Comparison of ENCODE assay signal across 13 cellular contexts in the genomic region with DNA sequence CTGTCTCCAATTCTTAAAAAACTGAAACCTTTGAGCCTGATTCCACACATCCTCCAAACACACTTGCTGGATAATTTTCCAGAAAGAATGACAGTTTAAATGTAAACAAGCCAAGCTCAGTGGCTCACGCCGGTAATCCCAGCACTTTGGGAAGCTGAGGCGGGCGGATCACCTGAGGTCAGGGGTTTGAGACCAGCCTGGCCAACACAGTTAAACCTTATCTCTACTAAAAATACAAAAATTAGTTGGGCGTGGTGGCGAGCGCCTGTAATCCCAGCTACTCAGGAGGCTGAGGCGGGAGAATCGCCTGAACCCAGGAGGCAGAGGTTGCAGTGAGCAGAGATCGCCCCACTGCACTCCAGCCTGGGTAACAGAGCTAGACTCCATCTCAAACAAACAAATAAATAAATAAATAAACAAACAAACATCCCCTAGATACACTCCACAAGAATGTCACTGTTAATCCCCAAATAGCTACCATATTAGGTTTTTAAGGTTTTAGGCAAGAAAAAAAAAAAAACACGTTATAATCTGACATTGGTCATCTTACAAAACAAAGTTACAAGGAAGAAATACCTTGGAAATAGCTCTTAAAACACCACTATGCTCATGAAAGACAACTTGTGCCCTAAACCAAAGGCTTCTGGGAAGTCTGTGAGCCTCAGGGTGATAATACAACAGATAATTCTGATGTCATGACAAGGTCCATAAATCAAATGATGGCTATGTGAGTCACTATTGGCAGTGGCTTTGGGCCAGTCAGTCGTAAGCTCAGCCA. TPM values are rescaled to one million over a fixed set of nuclear protein-coding genes. Genes with fewer than 3 reads are reported as not detected.
DNase-seq lines count a peak whose midpoint lies in the region; ATAC-seq and TF ChIP-seq lines count a peak whose summit lies in the region.
"Had no signal": no experiment of that assay in that cellular context is flagged by ENCODE, and none has a peak within 500 bp of the region (broad histone marks: within the 10 kb centered on the region; RNA-seq: fewer than 3 reads in every experiment).

No MANE protein-coding gene starts in this region.

- H3K9me3 ChIP-seq in HEK293 (ENCODE audit: control insufficient read depth, insufficient read depth, low read depth, low read length) (no peaks in the 10 kb centered on the region), lower lobe of right lung (no peaks in the 10 kb centered on the region)
- H3K9me3 ChIP-seq: body of pancreas, SJSA1 had no signal

- POLR2A ChIA-PET in HEK293 (lab: Yijun Ruan, JAX) = interaction anchor here (0.6 to 1.2 kb wide), 4 partner anchors 9 to 115 kb away, joined by 3 to 6 read pairs (median 4); no protein-coding TSS in a partner anchor

- DNase-seq in AG08396 (ENCODE audit: low spot score) (peak; percentile 55), T1000 (lab: John Stamatoyannopoulos, UW) (peak; percentile 29), glomerular visceral epithelial cell (ENCODE audit: extremely low spot score) (peak; percentile 57), lower lobe of right lung (no peak), chondrocyte (ENCODE audit: low spot score) (no peak), activated gamma-delta T cell treated with Interleukin-2 at 50 U/mL for 16 hours (no peak)
- no peak for DNase-seq in activated naive CD4-positive, alpha-beta T cell treated with anti-CD3 and anti-CD28 coated beads, Interleukin-2, amount 10 ng/mL, durations not matched to agents 7 days and 5 days
- DNase-seq: DMS79 treated with DMSO at 0.1 percent for 48 hours, NCI-H187 had no signal

- intact Hi-C loops in lower lobe of right lung (cut with DNase I) = no loop called here

- H3K36me3 Mint-ChIP-seq in activated naive CD4-positive, alpha-beta T cell treated with anti-CD3 and anti-CD28 coated beads, Interleukin-2, amount 10 ng/mL, durations not matched to agents 7 days and 5 days = peaks cover 40% of the 10 kb centered on the region
- no peaks in the 10 kb centered on the region for H3K36me3 Mint-ChIP-seq in chondrocyte (ENCODE audit: low read depth)

- H3K27ac ChIP-seq in HEK293 (ENCODE audit: extremely low read depth, low read depth, low read length) (no peak overlapping the region), lower lobe of right lung (no peak overlapping the region)
- H3K27ac ChIP-seq: body of pancreas, HL-60, SJSA1 had no signal

- CTCF ChIA-PET in HEK293 (lab: Yijun Ruan, JAX) = interaction anchor here (0.6 kb wide), 1 partner anchor 101 kb away, joined by 3 read pairs; no protein-coding TSS in a partner anchor
- CTCF ChIA-PET in activated naive CD4-positive, alpha-beta T cell treated with anti-CD3 and anti-CD28 coated beads, Interleukin-2, amount 10 ng/mL, durations not matched to agents 7 days and 5 days (lab: Charles Lee) = interaction anchor here (1.2 kb wide), 1 partner anchor 18 kb away, joined by 3 read pairs; no protein-coding TSS in a partner anchor

- no peaks in the 10 kb centered on the region for H3K9me3 Mint-ChIP-seq in activated naive CD4-positive, alpha-beta T cell treated with anti-CD3 and anti-CD28 coated beads, Interleukin-2, amount 10 ng/mL, durations not matched to agents 7 days and 5 days
- no peaks in the 10 kb centered on the region for H3K9me3 Mint-ChIP-seq in chondrocyte (ENCODE audit: low read depth)

- H3K36me3 ChIP-seq in HEK293 (ENCODE audit: control insufficient read depth in 2 of 2, insufficient read depth in 1 of 2, low read length in 2 of 2) = no peaks in the 10 kb centered on the region
- H3K36me3 ChIP-seq in lower lobe of right lung = no peaks in the 10 kb centered on the region
- H3K36me3 ChIP-seq: SJSA1 had no signal

- no peak for ATAC-seq in lower lobe of right lung
- ATAC-seq: body of pancreas had no signal

- TF ChIP-seq CTCF in HEK293 (tag by site-specific recombination; IDR thresholded peaks at IDR 0.05) = no peak
- TF ChIP-seq CTCF in lower lobe of right lung (IDR thresholded peaks at IDR 0.05) = no peak
- TF ChIP-seq CTCF in chondrocyte (IDR thresholded peaks at IDR 0.05) = no peak

- H3K4me3 Mint-ChIP-seq in activated naive CD4-positive, alpha-beta T cell treated with anti-CD3 and anti-CD28 coated beads, Interleukin-2, amount 10 ng/mL, durations not matched to agents 7 days and 5 days = no peak overlapping the region
- H3K4me3 Mint-ChIP-seq in chondrocyte (ENCODE audit: unreplicated experiment) = no peak overlapping the region

- H3K27me3 Mint-ChIP-seq in activated naive CD4-positive, alpha-beta T cell treated with anti-CD3 and anti-CD28 coated beads, Interleukin-2, amount 10 ng/mL, durations not matched to agents 7 days and 5 days = no peaks in the 10 kb centered on the region
- no peaks in the 10 kb centered on the region for H3K27me3 Mint-ChIP-seq in chondrocyte (ENCODE audit: low read depth)

- H3K27ac Mint-ChIP-seq in activated naive CD4-positive, alpha-beta T cell treated with anti-CD3 and anti-CD28 coated beads, Interleukin-2, amount 10 ng/mL, durations not matched to agents 7 days and 5 days = no peak overlapping the region
- H3K27ac Mint-ChIP-seq in chondrocyte (ENCODE audit: unreplicated experiment) = no peak overlapping the region

- no peaks in the 10 kb centered on the region for H3K27me3 ChIP-seq in lower lobe of right lung (ENCODE audit: low read depth)
- H3K27me3 ChIP-seq: body of pancreas, SJSA1 had no signal

- peaks cover 6% of the 10 kb centered on the region; the same call in 1 of the 2 replicates for H3K4me1 ChIP-seq in HEK293 (ENCODE audit: control insufficient read depth, insufficient read depth, low read length)
- no peaks in the 10 kb centered on the region for H3K4me1 ChIP-seq in lower lobe of right lung
- H3K4me1 ChIP-seq: SJSA1 had no signal

- peaks cover 39% of the 10 kb centered on the region for H3K4me1 Mint-ChIP-seq in activated naive CD4-positive, alpha-beta T cell treated with anti-CD3 and anti-CD28 coated beads, Interleukin-2, amount 10 ng/mL, durations not matched to agents 7 days and 5 days
- peaks cover 18% of the 10 kb centered on the region for H3K4me1 Mint-ChIP-seq in chondrocyte (ENCODE audit: low read depth)

- H3K4me3 ChIP-seq in HEK293 (ENCODE audit: low read depth, low read length) (no peak overlapping the region), lower lobe of right lung (no peak overlapping the region)
- H3K4me3 ChIP-seq: body of pancreas, SJSA1 had no signal

TF ChIP-seq in HEK293, 187 proteins besides CTCF, POLR2A, EP300 and RAD21 (continues in another document):
- TF ChIP-seq, protein P1, sequence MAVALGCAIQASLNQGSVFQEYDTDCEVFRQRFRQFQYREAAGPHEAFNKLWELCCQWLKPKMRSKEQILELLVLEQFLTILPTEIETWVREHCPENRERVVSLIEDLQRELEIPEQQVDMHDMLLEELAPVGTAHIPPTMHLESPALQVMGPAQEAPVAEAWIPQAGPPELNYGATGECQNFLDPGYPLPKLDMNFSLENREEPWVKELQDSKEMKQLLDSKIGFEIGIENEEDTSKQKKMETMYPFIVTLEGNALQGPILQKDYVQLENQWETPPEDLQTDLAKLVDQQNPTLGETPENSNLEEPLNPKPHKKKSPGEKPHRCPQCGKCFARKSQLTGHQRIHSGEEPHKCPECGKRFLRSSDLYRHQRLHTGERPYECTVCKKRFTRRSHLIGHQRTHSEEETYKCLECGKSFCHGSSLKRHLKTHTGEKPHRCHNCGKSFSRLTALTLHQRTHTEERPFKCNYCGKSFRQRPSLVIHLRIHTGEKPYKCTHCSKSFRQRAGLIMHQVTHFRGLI (tag by site-specific recombination; IDR thresholded peaks at IDR 0.05) = peak; percentile 78
- TF ChIP-seq ZNF248 (tag by site-specific recombination; IDR thresholded peaks at IDR 0.05) (no peak), ZBTB17 (tag by site-specific recombination; IDR thresholded peaks at IDR 0.05) (peak; percentile 32; the same call in 1 of the 2 replicates), ZNF37A (tag by site-specific recombination; IDR thresholded peaks at IDR 0.05) (no peak), ZSCAN30 (tag by site-specific recombination; IDR thresholded peaks at IDR 0.05) (no peak), ZEB2 (tag by site-specific recombination; IDR thresholded peaks at IDR 0.05) (peak; percentile 91), ZNF366 (tag by site-specific recombination; conservative IDR thresholded peaks at IDR 0.05) (peak; percentile 39; the same call in 1 of the 2 replicates), FEZF1 (tag by site-specific recombination; IDR thresholded peaks at IDR 0.05) (peak; percentile 67), SETDB1 (IDR thresholded peaks at IDR 0.05; ENCODE audit: insufficient read length, low read length) (peak; percentile 13), IKZF3 (tag by site-specific recombination; IDR thresholded peaks at IDR 0.05) (peak; percentile 38; the same call in 1 of the 2 replicates), MEIS1 (CRISPR knock-in tag; IDR thresholded peaks at IDR 0.05; ENCODE audit: borderline replicate concordance) (0 out of 2 replicates have a peak, but pooled peaks have one; percentile 66), ZNF133 (tag by site-specific recombination; IDR thresholded peaks at IDR 0.05) (no peak), OSR2 (tag by site-specific recombination; IDR thresholded peaks at IDR 0.05) (peak; percentile 30; the same call in 1 of the 2 replicates), ZNF302 (tag by site-specific recombination; IDR thresholded peaks at IDR 0.05; ENCODE audit: low read depth) (no peak), ZNF629 (tag by site-specific recombination; IDR thresholded peaks at IDR 0.05) (peak; percentile 91)
- TF ChIP-seq, protein P2, sequence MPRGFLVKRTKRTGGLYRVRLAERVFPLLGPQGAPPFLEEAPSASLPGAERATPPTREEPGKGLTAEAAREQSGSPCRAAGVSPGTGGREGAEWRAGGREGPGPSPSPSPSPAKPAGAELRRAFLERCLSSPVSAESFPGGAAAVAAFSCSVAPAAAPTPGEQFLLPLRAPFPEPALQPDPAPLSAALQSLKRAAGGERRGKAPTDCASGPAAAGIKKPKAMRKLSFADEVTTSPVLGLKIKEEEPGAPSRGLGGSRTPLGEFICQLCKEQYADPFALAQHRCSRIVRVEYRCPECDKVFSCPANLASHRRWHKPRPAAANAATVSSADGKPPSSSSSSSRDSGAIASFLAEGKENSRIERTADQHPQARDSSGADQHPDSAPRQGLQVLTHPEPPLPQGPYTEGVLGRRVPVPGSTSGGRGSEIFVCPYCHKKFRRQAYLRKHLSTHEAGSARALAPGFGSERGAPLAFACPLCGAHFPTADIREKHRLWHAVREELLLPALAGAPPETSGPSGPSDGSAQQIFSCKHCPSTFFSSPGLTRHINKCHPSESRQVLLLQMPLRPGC (tag by site-specific recombination; IDR thresholded peaks at IDR 0.05) = peak; percentile 82; the same call in 1 of the 2 replicates

RNA-seq across cellular contexts. Expression of a gene that starts 13.2 kb away (rescaled TPM):
- total RNA-seq in lower lobe of right lung (29.3 TPM), chondrocyte (16.9 to 18.7 TPM (median 17.5 TPM) in 3 replicates)

Comparison
In these comparisons a context has a peak if more than half of its experiments do, and no peak if none do; other contexts are left out.
1. DNase-seq: peak in AG08396 (single experiment), T1000 (single experiment) and glomerular visceral epithelial cell (single experiment); none in lower lobe of right lung (single experiment), activated naive CD4-positive, alpha-beta T cell treated with anti-CD3 and anti-CD28 coated beads, Interleukin-2, amount 10 ng/mL, durations not matched to agents 7 days and 5 days (single experiment), chondrocyte (single experiment) and activated gamma-delta T cell treated with Interleukin-2 at 50 U/mL for 16 hours (single experiment).